In the genomic region with DNA sequence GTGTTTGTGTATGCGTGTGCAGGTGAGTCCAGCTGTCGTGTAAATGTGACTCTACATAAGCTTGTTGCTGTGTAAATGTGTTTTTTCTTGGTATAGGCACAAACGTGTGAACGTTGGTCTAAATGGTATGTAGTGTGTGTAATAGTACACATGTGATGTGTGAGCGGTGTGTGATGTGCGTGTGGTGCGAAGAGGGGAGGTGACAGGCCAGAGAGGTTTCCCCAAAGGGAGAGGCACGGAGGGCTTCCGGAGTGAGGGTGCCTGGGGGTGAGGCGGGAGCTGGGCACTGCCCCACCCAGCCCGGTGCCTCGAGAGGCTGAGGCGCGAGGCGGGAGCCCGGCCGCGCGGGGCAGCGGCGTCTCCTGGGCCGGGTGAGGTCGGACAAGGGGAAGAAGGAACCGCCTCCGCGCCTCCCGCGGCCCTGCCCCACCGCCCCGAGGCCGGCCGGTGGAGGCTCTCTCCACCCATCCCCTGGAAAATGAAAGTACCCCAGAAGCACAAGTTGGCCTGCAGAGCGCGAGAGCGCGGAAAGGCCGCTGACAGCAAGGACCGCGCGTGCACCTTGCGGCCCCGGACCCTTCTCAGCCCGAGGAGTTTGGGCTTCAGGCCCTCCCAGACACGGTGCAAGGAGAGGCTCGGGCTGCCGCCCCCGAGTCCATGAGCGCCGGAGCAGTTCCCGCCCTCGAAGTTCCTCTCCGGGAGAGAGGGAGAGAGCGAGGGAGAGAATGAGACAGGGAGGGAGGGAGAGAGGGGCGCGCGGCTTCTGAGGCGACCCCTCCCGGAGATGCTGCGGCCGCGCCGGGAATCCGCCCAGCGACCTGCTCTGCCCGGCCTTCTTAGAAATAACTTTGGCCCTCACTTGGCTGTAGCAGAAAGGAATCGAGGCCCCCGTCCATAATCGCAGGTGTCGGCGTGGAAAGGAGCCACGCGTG, we compare ENCODE assay signal across 8 cellular contexts. TPM values are rescaled to one million over a fixed set of nuclear protein-coding genes. Genes with fewer than 3 reads are reported as not detected.
DNase-seq lines count a peak whose midpoint lies in the region; ATAC-seq, FAIRE-seq and TF ChIP-seq lines count a peak whose summit lies in the region.

No MANE protein-coding gene starts in this region.

- no peak overlapping the region for H3K23ac ChIP-seq in H1 (ENCODE audit: insufficient read length)

- DNase-seq in H1 (ENCODE audit: low read depth in 1 of 2, low spot score in 2 of 2) (peak in 1 of 2 experiments; percentile 81), vagina (ENCODE audit: extremely low spot score in 2 of 2) (no peak), ureter (ENCODE audit: low spot score) (no peak)

- H4K8ac ChIP-seq in H1 (ENCODE audit: extremely low read depth, insufficient read depth, low read length), result no peak overlapping the region; the same call in none of the 2 replicates

- WGBS in H1 (ENCODE audit: extremely low coverage in 1 of 2, insufficient coverage in 1 of 2, insufficient read length in 1 of 2, insufficient replicate concordance in 2 of 2, low coverage in 1 of 2, low lambda C conversion rate in 2 of 2, missing lambda C conversion rate in 1 of 2), 2 experiments, result 1% methylated on average over 71 of the region's 72 CpGs; no CpG with 5 or more reads in 1 of the 2 experiments

- TF ChIP-seq POLR2A in H1 (IDR thresholded peaks at IDR 0.05; ENCODE audit: control extremely low read depth in 1 of 2, low read depth in 2 of 2, low read length in 2 of 2) (no peak), vagina (IDR thresholded peaks at IDR 0.05) (no peak)

- H3K56ac ChIP-seq in H1 (replicated peaks; ENCODE audit: insufficient read length, low read depth, low read length), result no peak overlapping the region

- H3K27me3 ChIP-seq in BLaER1 treated with 17β-estradiol and CSF1 and Interleukin-3, amounts not matched to agents 10 nM and 100 nM, result peaks cover 100% of the 10 kb centered on the region in 11 experiments
- H3K27me3 ChIP-seq in SU-DHL-6 (ENCODE audit: low read length) (no peaks in the 10 kb centered on the region), H1 (replicated peaks in 1 of 4; ENCODE audit: control insufficient read depth in 3 of 4, extremely low read depth in 1 of 4, insufficient read depth in 3 of 4, low read length in 3 of 4) (peaks cover 86 to 99% (median 99%) of the 10 kb centered on the region in 4 experiments), mononuclear cell (ENCODE audit: insufficient read depth, low read length) (peaks cover 96% of the 10 kb centered on the region), vagina (peaks cover 18% of the 10 kb centered on the region)

- POLR2A ChIA-PET in H1 (lab: Charles Lee; ENCODE audit: partially characterized antibody), result interaction anchor here (0.7 to 1.1 kb wide), 2 partner anchors 46 to 54 kb away, joined by 3 to 4 read pairs; no protein-coding TSS in a partner anchor

- peaks cover 25 to 58% (median 46%) of the 10 kb centered on the region in 10 experiments for H3K4me1 ChIP-seq in BLaER1 treated with 17β-estradiol and CSF1 and Interleukin-3, amounts not matched to agents 10 nM and 100 nM
- H3K4me1 ChIP-seq in H1 (replicated peaks in 1 of 4; ENCODE audit: control insufficient read depth in 3 of 4, insufficient read depth in 4 of 4, low read length in 3 of 4), result peaks cover 0 to 37% (median 23%) of the 10 kb centered on the region in 4 experiments; a peak in 6 of 7 replicates
- peaks cover 58% of the 10 kb centered on the region for H3K4me1 ChIP-seq in mononuclear cell (ENCODE audit: insufficient read depth, low read length)
- H3K4me1 ChIP-seq in vagina, result peaks cover 49% of the 10 kb centered on the region

- H3K36me3 ChIP-seq in BLaER1 treated with 17β-estradiol and CSF1 and Interleukin-3, amounts not matched to agents 10 nM and 100 nM, result no peaks in the 10 kb centered on the region
- H3K36me3 ChIP-seq in SU-DHL-6 (ENCODE audit: low read length) (no peaks in the 10 kb centered on the region), H1 (ENCODE audit: control insufficient read depth in 2 of 4, insufficient read depth in 4 of 4, low read length in 3 of 4) (peaks cover 0 to 5% (median 0%) of the 10 kb centered on the region in 4 experiments; a peak in 1 of 8 replicates), vagina (no peaks in the 10 kb centered on the region)

- no peaks in the 10 kb centered on the region for H3K9me2 ChIP-seq in SU-DHL-6 (replicated peaks; ENCODE audit: insufficient read depth, low read length)

- H3K79me2 ChIP-seq in SU-DHL-6 (ENCODE audit: insufficient read depth, low read length) (no peaks in the 10 kb centered on the region), H1 (ENCODE audit: control insufficient read depth in 1 of 2, insufficient read depth in 2 of 2, low read length in 2 of 2) (no peaks in the 10 kb centered on the region)

- TF ChIP-seq RAD21 in H1 (IDR thresholded peaks at IDR 0.05 in 1 of 2, conservative IDR thresholded peaks at IDR 0.05 in 1 of 2; ENCODE audit: low read depth in 2 of 2, low read length in 2 of 2), result no peak

- ATAC-seq in GM21619 (IDR thresholded peaks at IDR 0.05; ENCODE audit: unreplicated experiment) (peak; percentile 45), GM21515 (IDR thresholded peaks at IDR 0.05; ENCODE audit: unreplicated experiment) (no peak)

- no peaks in the 10 kb centered on the region for H3F3A ChIP-seq in SU-DHL-6 (ENCODE audit: insufficient read depth)

- intact Hi-C loops in vagina (cut with DNase I), result loop anchor here (10.0 kb wide), 1 partner anchor 407 kb away; no protein-coding TSS in a partner anchor

- no peak for FAIRE-seq in H1 (lab: Jason Lieb, UNC)

- TF ChIP-seq EP300 in H1 (IDR thresholded peaks at IDR 0.05; ENCODE audit: borderline replicate concordance in 1 of 2, low read depth in 2 of 2, low read length in 2 of 2), result no peak

- H3K9me3 ChIP-seq in BLaER1 treated with 17β-estradiol and CSF1 and Interleukin-3, amounts not matched to agents 10 nM and 100 nM (replicated peaks in 1 of 11), result peaks cover 0 to 11% (median 0%) of the 10 kb centered on the region in 11 experiments; a peak in 3 of 22 replicates
- H3K9me3 ChIP-seq in SU-DHL-6 (ENCODE audit: insufficient read depth, low read length) (no peaks in the 10 kb centered on the region), H1 (ENCODE audit: insufficient read depth in 2 of 2, low read depth in 1 of 2, low read length in 1 of 2) (no peaks in the 10 kb centered on the region), mononuclear cell (ENCODE audit: low read depth, low read length) (no peaks in the 10 kb centered on the region), vagina (no peaks in the 10 kb centered on the region)

- no peak overlapping the region for H3K14ac ChIP-seq in H1 (ENCODE audit: insufficient read length)

- no peak overlapping the region for H4K5ac ChIP-seq in H1 (ENCODE audit: insufficient read length, low read depth, low read length)

- 0 out of 2 replicates have a peak, but pooled peaks cover 2% of the 10 kb centered on the region for H3K79me1 ChIP-seq in H1 (ENCODE audit: low read depth, low read length)

- peaks cover 0 to 83% (median 69%) of the 10 kb centered on the region in 11 experiments; a peak in 17 of 22 replicates for H4K20me1 ChIP-seq in BLaER1 treated with 17β-estradiol and CSF1 and Interleukin-3, amounts not matched to agents 10 nM and 100 nM
- no peaks in the 10 kb centered on the region for H4K20me1 ChIP-seq in SU-DHL-6 (ENCODE audit: low read depth, low read length)
- H4K20me1 ChIP-seq in H1 (replicated peaks in 1 of 2; ENCODE audit: control insufficient read depth in 1 of 2, insufficient read depth in 2 of 2, low read length in 2 of 2), result peaks cover 8 to 21% of the 10 kb centered on the region in 2 experiments

- CTCF ChIA-PET in H1 (lab: Charles Lee; ENCODE audit: partially characterized antibody), result interaction anchor here (0.6 to 3.0 kb wide), 7 partner anchors 9 to 254 kb away, joined by 3 to 14 read pairs (median 6); no protein-coding TSS in a partner anchor

- H2AK5ac ChIP-seq in H1 (ENCODE audit: low read depth, low read length), result 0 out of 2 replicates have a peak overlapping the region, but pooled peaks have one; percentile 43

- no peak overlapping the region for H3K4ac ChIP-seq in H1 (replicated peaks; ENCODE audit: insufficient read length, low read depth, low read length)

- H3K18ac ChIP-seq in H1 (ENCODE audit: extremely low read depth, low read length), result no peak overlapping the region

- no peak overlapping the region for H4K91ac ChIP-seq in H1 (replicated peaks; ENCODE audit: insufficient read length, low read length)

- peak overlapping the region; percentile 82; the same call in 1 of the 2 replicates for H2BK12ac ChIP-seq in H1 (ENCODE audit: low read depth, low read length)

- H2BK120ac ChIP-seq in H1 (replicated peaks; ENCODE audit: low read depth, low read length), result no peak overlapping the region

- no peak for TF ChIP-seq CTCF in SU-DHL-6 (IDR thresholded peaks at IDR 0.05; ENCODE audit: insufficient read depth, low read length, poor library complexity, severe bottlenecking)
- no peak for TF ChIP-seq CTCF in H1 (IDR thresholded peaks at IDR 0.05; ENCODE audit: control extremely low read depth in 1 of 3, insufficient read depth in 1 of 3, low read depth in 1 of 3, low read length in 3 of 3)
- TF ChIP-seq CTCF in vagina (IDR thresholded peaks at IDR 0.05), result no peak

- H3K4me2 ChIP-seq in BLaER1 treated with 17β-estradiol and CSF1 and Interleukin-3, amounts not matched to agents 10 nM and 100 nM, result peak overlapping the region; percentile 90 to 99 (median 97)
- H3K4me2 ChIP-seq in SU-DHL-6 (ENCODE audit: low read depth, low read length, poor library complexity, severe bottlenecking) (peak overlapping the region; percentile 40), H1 (ENCODE audit: insufficient read depth in 1 of 2, low read depth in 2 of 2, low read length in 2 of 2) (peak overlapping the region; percentile 78 to 80)

- peak overlapping the region; percentile 56 to 74 (median 65) for H3K4me3 ChIP-seq in BLaER1 treated with 17β-estradiol and CSF1 and Interleukin-3, amounts not matched to agents 10 nM and 100 nM
- peak overlapping the region; percentile 22 for H3K4me3 ChIP-seq in SU-DHL-6 (ENCODE audit: insufficient read depth, low read length, poor library complexity, severe bottlenecking)
- H3K4me3 ChIP-seq in H1 (ENCODE audit: extremely low read depth in 1 of 4, insufficient read depth in 2 of 4, low read depth in 3 of 4, low read length in 4 of 4), result peak overlapping the region; percentile 17 to 63 (median 54); a peak in 7 of 8 replicates
- peak overlapping the region; percentile 51 for H3K4me3 ChIP-seq in mononuclear cell (ENCODE audit: low read length)
- peak overlapping the region; percentile 56 to 61 for H3K4me3 ChIP-seq in vagina

- H3K9ac ChIP-seq in BLaER1 treated with 17β-estradiol and CSF1 and Interleukin-3, amounts not matched to agents 10 nM and 100 nM, result peak overlapping the region in 10 of 11 experiments; percentile 8 to 61 (median 38); a peak in 11 of 22 replicates
- H3K9ac ChIP-seq in SU-DHL-6 (ENCODE audit: low read length), result no peak overlapping the region
- no peak overlapping the region for H3K9ac ChIP-seq in H1 (replicated peaks in 1 of 4; ENCODE audit: extremely low read depth in 1 of 4, low read depth in 3 of 4, low read length in 3 of 4)

- H2AFZ ChIP-seq in SU-DHL-6 (ENCODE audit: low read depth, low read length, severe bottlenecking), result peak overlapping the region; percentile 0
- peak overlapping the region; percentile 19; the same call in 1 of the 2 replicates for H2AFZ ChIP-seq in H1 (ENCODE audit: low read length)

- H2BK15ac ChIP-seq in H1 (ENCODE audit: low read length), result 0 out of 2 replicates have a peak overlapping the region, but pooled peaks have one; percentile 65

- H2BK5ac ChIP-seq in H1 (ENCODE audit: low read depth, low read length), result no peak overlapping the region

- H3K27ac ChIP-seq in BLaER1 treated with 17β-estradiol and CSF1 and Interleukin-3, amounts not matched to agents 10 nM and 100 nM, result no peak overlapping the region
- H3K27ac ChIP-seq in SU-DHL-6 (ENCODE audit: low read depth, low read length), result no peak overlapping the region
- no peak overlapping the region for H3K27ac ChIP-seq in H1 (ENCODE audit: low read depth, low read length)
- no peak overlapping the region for H3K27ac ChIP-seq in vagina

- H2BK20ac ChIP-seq in H1 (ENCODE audit: low read length), result no peak overlapping the region; the same call in 1 of the 2 replicates

- H3K23me2 ChIP-seq in H1 (ENCODE audit: low read depth, low read length), result peaks cover 14% of the 10 kb centered on the region

RNA-seq across cellular contexts. Expression of a gene that starts 43.2 kb away (rescaled TPM):
- 26.1 and 30.3 TPM in 2 replicates for total RNA-seq in H1 (2021; fragmentation: NEBNext Ultra II Directional; extraction: Animal tissue kit (Norgen Biotek cat#: 25700))
- polyA plus RNA-seq in H1 (2011; rRNA removed), result 17.7 and 26.1 TPM in 2 replicates
- 9.2 TPM for polyA plus RNA-seq in H1 (2011; cell fraction: cytosol; rRNA removed)
- polyA plus RNA-seq in H1 (2011; cell fraction: nucleus; rRNA removed), result 29.5 TPM
- 15.8 to 24.3 TPM (median 20.7 TPM) in 4 replicates for polyA plus RNA-seq in H1 (2012, experiment 1 of 2)
- polyA plus RNA-seq in H1 (2012, experiment 2 of 2), result 2.6 TPM
- 17.8 TPM for polyA plus RNA-seq in H1 (2013, experiment 1 of 2)
- polyA plus RNA-seq in H1 (2013, experiment 2 of 2), result 21.8 TPM
- polyA minus RNA-seq in H1 (2011; rRNA and poly(A)+ RNA removed), result 6.9 and 18.7 TPM in 2 replicates
- 25.5 TPM for polyA minus RNA-seq in H1 (2011; cell fraction: cytosol; rRNA and poly(A)+ RNA removed)
- polyA minus RNA-seq in H1 (2011; cell fraction: nucleus; rRNA and poly(A)+ RNA removed), result 41.0 TPM
- total RNA-seq in mononuclear cell (15.3 TPM), vagina (34.4 TPM), ureter (40.3 TPM)

RNA-seq across cellular contexts. Expression of a gene that starts 48.1 kb away (rescaled TPM):
- not detected in 2 replicates for total RNA-seq in H1 (2021; fragmentation: NEBNext Ultra II Directional; extraction: Animal tissue kit (Norgen Biotek cat#: 25700))
- not detected in 2 replicates for polyA plus RNA-seq in H1 (2011; rRNA removed)
- not detected for polyA plus RNA-seq in H1 (2011; cell fraction: cytosol; rRNA removed)
- polyA plus RNA-seq in H1 (2011; cell fraction: nucleus; rRNA removed), result not detected
- not detected in 4 replicates for polyA plus RNA-seq in H1 (2012, experiment 1 of 2)
- not detected for polyA plus RNA-seq in H1 (2012, experiment 2 of 2)
- not detected for polyA plus RNA-seq in H1 (2013, experiment 1 of 2)
- polyA plus RNA-seq in H1 (2013, experiment 2 of 2), result not detected
- polyA minus RNA-seq in H1 (2011; rRNA and poly(A)+ RNA removed), result not detected in 2 replicates
- polyA minus RNA-seq in H1 (2011; cell fraction: cytosol; rRNA and poly(A)+ RNA removed), result not detected
- polyA minus RNA-seq in H1 (2011; cell fraction: nucleus; rRNA and poly(A)+ RNA removed), result not detected
- total RNA-seq in mononuclear cell (not detected), vagina (not detected), ureter (0.18 TPM)

Comparison
In these comparisons a context has a peak if more than half of its experiments do, and no peak if none do; other contexts are left out.
1. H3K4me2 ChIP-seq: peak in every context shown above with its lines; median percentile 97 in BLaER1 treated with 17β-estradiol and CSF1 and Interleukin-3, amounts not matched to agents 10 nM and 100 nM; 79 in H1; 40 in SU-DHL-6.
2. H3K9ac ChIP-seq: peak in BLaER1 treated with 17β-estradiol and CSF1 and Interleukin-3, amounts not matched to agents 10 nM and 100 nM (10 of 11); none in SU-DHL-6 (single experiment) and H1 (0 of 4).
3. Peak in every context shown above with its lines, with median percentiles within 50 percentile points of each other: H3K4me3 ChIP-seq.